ENCODE assay signal across 17 cellular contexts in the genomic region with DNA sequence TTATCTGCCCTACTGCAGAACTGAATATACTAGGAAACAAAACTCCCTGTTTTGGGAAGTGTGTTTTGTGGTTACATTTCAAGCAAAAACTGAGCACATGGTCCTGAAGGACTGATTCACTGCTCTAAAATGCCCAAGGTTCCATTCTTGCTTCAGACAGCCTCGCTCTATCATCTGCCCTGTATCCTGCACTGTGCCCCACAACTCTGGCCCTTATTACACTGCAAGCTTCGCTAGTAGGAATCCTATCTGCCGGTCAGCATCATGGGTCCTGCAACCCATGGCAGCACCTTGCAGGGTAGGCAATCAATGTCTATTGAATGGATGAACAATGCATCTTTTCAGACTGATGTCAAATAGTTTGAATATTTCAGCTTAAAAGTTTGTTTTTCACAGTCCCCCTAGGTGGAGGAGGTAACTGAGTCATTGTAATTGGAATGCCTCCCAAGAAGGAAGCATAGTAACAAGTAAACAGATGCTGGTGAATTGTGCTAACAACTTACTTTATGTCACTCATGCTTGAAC. TPM values are rescaled to one million over a fixed set of nuclear protein-coding genes. Genes with fewer than 3 reads are reported as not detected.
DNase-seq lines count a peak whose midpoint lies in the region; ATAC-seq and TF ChIP-seq lines count a peak whose summit lies in the region.
"Had no signal": no experiment of that assay in that cellular context is flagged by ENCODE, and none has a peak within 500 bp of the region (broad histone marks: within the 10 kb centered on the region; RNA-seq: fewer than 3 reads in every experiment).

No MANE protein-coding gene starts in this region.

- TF ChIP-seq CTCF in brain microvascular endothelial cell (IDR thresholded peaks at IDR 0.05; ENCODE audit: low read depth, low read length, missing control alignments), result no peak
- no peak for TF ChIP-seq CTCF in left lung (IDR thresholded peaks at IDR 0.05)
- TF ChIP-seq CTCF in gastrocnemius medialis (IDR thresholded peaks at IDR 0.05 in 4 of 5, conservative IDR thresholded peaks at IDR 0.05 in 1 of 5), result no peak
- TF ChIP-seq CTCF in ascending aorta (IDR thresholded peaks at IDR 0.05), result no peak

- TF ChIP-seq POLR2A in gastrocnemius medialis (IDR thresholded peaks at IDR 0.05), result no peak

- H3K27ac ChIP-seq in HUES48 (ENCODE audit: low read depth, low read length), result peak overlapping the region; percentile 76
- peak overlapping the region; percentile 24 for H3K27ac ChIP-seq in brain microvascular endothelial cell
- no peak overlapping the region for H3K27ac ChIP-seq in left lung
- H3K27ac ChIP-seq in gastrocnemius medialis, result no peak overlapping the region
- no peak overlapping the region for H3K27ac ChIP-seq in ascending aorta
- H3K27ac ChIP-seq: VCaP had no signal

- H3K4me1 ChIP-seq in HUES48 (ENCODE audit: control insufficient read depth, insufficient read depth, low read length), result peaks cover 34% of the 10 kb centered on the region
- peaks cover 4 to 5% of the 10 kb centered on the region in 2 donors for H3K4me1 ChIP-seq in left lung
- H3K4me1 ChIP-seq in gastrocnemius medialis, result peaks cover 0 to 3% of the 10 kb centered on the region in 2 donors
- peaks cover 0 to 6% of the 10 kb centered on the region in 2 donors for H3K4me1 ChIP-seq in ascending aorta

- no peak overlapping the region for H3K9ac ChIP-seq in HUES48 (ENCODE audit: low read depth, low read length)

- peak; percentile 75 for DNase-seq in AG08395 (ENCODE audit: low spot score)
- peak; percentile 56 for DNase-seq in brain microvascular endothelial cell
- DNase-seq in left lung, result no peak
- DNase-seq in gastrocnemius medialis, result no peak
- DNase-seq in stimulated activated naive CD4-positive, alpha-beta T cell (lab: John Stamatoyannopoulos, UW), result no peak
- no peak for DNase-seq in activated T-cell treated with anti-CD3 and anti-CD28 coated beads, Interleukin-2, amount 50 U/mL, for 1 hour
- DNase-seq in ascending aorta (ENCODE audit: low spot score in 2 of 2), result no peak
- DNase-seq: C1 segment of cervical spinal cord; NCI-H187; nucleus accumbens; OCI-M1; stimulated activated CD4-positive, alpha-beta T cell treated with anti-CD3 and anti-CD28 coated beads, Interleukin-4, amount 100 ng/mL, for 24 hours; substantia nigra had no signal

- H3K36me3 ChIP-seq in HUES48 (ENCODE audit: control insufficient read depth, insufficient read depth, low read length) (no peaks in the 10 kb centered on the region), brain microvascular endothelial cell (replicated peaks) (no peaks in the 10 kb centered on the region), left lung (no peaks in the 10 kb centered on the region), gastrocnemius medialis (no peaks in the 10 kb centered on the region), ascending aorta (peaks cover 0 to 15% of the 10 kb centered on the region in 2 donors)

- ATAC-seq in left lung (peak; percentile 6), gastrocnemius medialis (no peak)
- ATAC-seq: activated T-helper 17 cell treated with anti-CD3 and anti-CD28 coated beads, Interleukin-2, amount 50 U/mL, for 72 hours had no signal

- no peaks in the 10 kb centered on the region for H3K27me3 ChIP-seq in HUES48 (ENCODE audit: control insufficient read depth, insufficient read depth, low read length)
- H3K27me3 ChIP-seq in brain microvascular endothelial cell (replicated peaks), result no peaks in the 10 kb centered on the region
- H3K27me3 ChIP-seq in left lung, result no peaks in the 10 kb centered on the region
- H3K27me3 ChIP-seq in gastrocnemius medialis, result no peaks in the 10 kb centered on the region
- H3K27me3 ChIP-seq in ascending aorta, result no peaks in the 10 kb centered on the region

- intact Hi-C loops in left lung (cut with DNase I) (no loop called here), gastrocnemius medialis (cut with DNase I; ENCODE audit: low total_unique reads) (no loop called here), ascending aorta (cut with DNase I) (no loop called here)

- in situ Hi-C loops in brain microvascular endothelial cell (cut with HindIII; ENCODE audit: low pct_ligation_motif_present, low sequenced_read_pairs), result no loop called here
- in situ Hi-C loops in gastrocnemius medialis (cut with MboI; ENCODE audit: low sequenced_read_pairs in 4 of 4), result loop anchor here in 1 of 4 donors (10.0 kb wide), 2 partner anchors 213 to 283 kb away; no protein-coding TSS in a partner anchor

- no peak overlapping the region for H3K4me3 ChIP-seq in HUES48 (ENCODE audit: low read depth, low read length)
- H3K4me3 ChIP-seq in brain microvascular endothelial cell (ENCODE audit: low read depth, low read length), result no peak overlapping the region
- H3K4me3 ChIP-seq in left lung, result no peak overlapping the region
- no peak overlapping the region for H3K4me3 ChIP-seq in gastrocnemius medialis
- no peak overlapping the region for H3K4me3 ChIP-seq in ascending aorta

- H3K9me3 ChIP-seq in HUES48 (ENCODE audit: control insufficient read depth, insufficient read depth, low read length), result no peaks in the 10 kb centered on the region
- H3K9me3 ChIP-seq in left lung, result no peaks in the 10 kb centered on the region
- H3K9me3 ChIP-seq in gastrocnemius medialis, result no peaks in the 10 kb centered on the region
- no peaks in the 10 kb centered on the region for H3K9me3 ChIP-seq in ascending aorta

RNA-seq across cellular contexts. Expression of gene LAYN, which starts 21.3 kb away (rescaled TPM):
- 10 to 100 TPM in 1 of 2 donors, 1 to 10 TPM in 1; 9.6 to 19.8 TPM for total RNA-seq in left lung
- 1 to 10 TPM in 1 of 4 donors, under 1 TPM in 2, not detected in 1; 0.46 to 3.7 (median 0.72) TPM for total RNA-seq in gastrocnemius medialis
- total RNA-seq in ascending aorta, result 27.2 TPM

RNA-seq across cellular contexts. Expression of gene SIK2, which starts 40.4 kb away (rescaled TPM):
- total RNA-seq in left lung (10 to 100 TPM; 23.3 to 32.3 TPM), gastrocnemius medialis (10 to 100 TPM; 16.5 to 98.7 (median 43.8) TPM), ascending aorta (8.2 TPM)

RNA-seq across cellular contexts. Expression of gene HOATZ, which starts 47.3 kb away (rescaled TPM):
- total RNA-seq in left lung, result 1 to 10 TPM in 1 of 2 donors, not detected in 1; 6.9 TPM
- not detected for total RNA-seq in gastrocnemius medialis
- not detected for total RNA-seq in ascending aorta
- total RNA-seq: activated T-helper 17 cell treated with anti-CD3 and anti-CD28 coated beads, Interleukin-2, amount 50 U/mL, for 72 hours; kidney epithelial cell had no signal

RNA-seq across cellular contexts. Expression of gene BTG4, which starts 49.7 kb away (rescaled TPM):
- not detected for total RNA-seq in left lung
- not detected for total RNA-seq in gastrocnemius medialis
- total RNA-seq in ascending aorta, result not detected
- total RNA-seq: activated T-helper 17 cell treated with anti-CD3 and anti-CD28 coated beads, Interleukin-2, amount 50 U/mL, for 72 hours had no signal

Comparison
In these comparisons a context has a peak if more than half of its experiments do, and no peak if none do; other contexts are left out.
1. DNase-seq: peak in AG08395 (single experiment) and brain microvascular endothelial cell (single experiment); none in left lung (0 of 2), gastrocnemius medialis (0 of 2), stimulated activated naive CD4-positive, alpha-beta T cell (0 of 6), activated T-cell treated with anti-CD3 and anti-CD28 coated beads, Interleukin-2, amount 50 U/mL, for 1 hour (single experiment) and ascending aorta (0 of 2).
2. H3K27ac ChIP-seq: peak in HUES48 (single experiment) and brain microvascular endothelial cell (single experiment); none in left lung (0 of 2), gastrocnemius medialis (0 of 4) and ascending aorta (0 of 2).